Comparison of ENCODE assay signal across 19 cellular contexts in genomic region chr4:153218961-153219360, GRCh38. TPM values are rescaled to one million over a fixed set of nuclear protein-coding genes. Genes with fewer than 3 reads are reported as not detected.
DNase-seq lines count a peak whose midpoint lies in the region; ATAC-seq, FAIRE-seq and TF ChIP-seq lines count a peak whose summit lies in the region.
"Had no signal": no experiment of that assay in that cellular context is flagged by ENCODE, and none has a peak within 500 bp of the region (broad histone marks: within the 10 kb centered on the region; RNA-seq: fewer than 3 reads in every experiment).

No MANE protein-coding gene starts in this region.

- H3K4me1 Mint-ChIP-seq in Calu3 (ENCODE audit: low read depth, unreplicated experiment) = peaks cover 34% of the 10 kb centered on the region

- intact Hi-C loops in Calu3 (cut with micrococcal nuclease; ENCODE audit: unreplicated experiment) (no loop called here), heart left ventricle (cut with DNase I) (loop anchor here in 3 of 10 donors (10.0 kb wide), 2 partner anchors 64 to 356 kb away; no protein-coding TSS in a partner anchor)

- FAIRE-seq in colon (lab: Jason Lieb, UNC) = peak; percentile 83
- FAIRE-seq: A549, H1 had no signal

- DNase-seq in Calu3 = peak; percentile 18
- DNase-seq in NCI-H146 (lab: John Stamatoyannopoulos, UW) = peak; percentile 46
- no peak for DNase-seq in NCI-H1694 (lab: John Stamatoyannopoulos, UW)
- DNase-seq in heart left ventricle = no peak
- DNase-seq in HuH-7.5 (ENCODE audit: low spot score) = no peak
- DNase-seq in kidney glomerular epithelial cell (lab: John Stamatoyannopoulos, UW) = no peak
- DNase-seq: DND-41, GF-D8, HFFc6, NCI-H1092, NCI-H1930, NCI-H2171, NCI-H446 treated with DMSO at 0.1 percent for 48 hours, RPMI8226 had no signal

- no TSS peak for BruUV-seq in Calu3 (replicated peaks; lab: Mats Ljungman, UMichigan)

- 93 to 99% (median 96%) methylated on average over 3 of the region's 3 CpGs for WGBS in heart left ventricle, 4 donors

- peaks cover 20% of the 10 kb centered on the region for H3K36me3 Mint-ChIP-seq in Calu3 (ENCODE audit: insufficient read depth, unreplicated experiment)
- H3K36me3 Mint-ChIP-seq: CD14-positive monocyte had no signal

- no peak for TF ChIP-seq POLR2A in heart left ventricle (IDR thresholded peaks at IDR 0.05)

- peak overlapping the region; percentile 62 for H3K27ac Mint-ChIP-seq in Calu3 (ENCODE audit: unreplicated experiment)
- H3K27ac Mint-ChIP-seq: CD14-positive monocyte, HFFc6 had no signal

- H3K4me1 ChIP-seq in mucosa of rectum (ENCODE audit: control insufficient read depth in 2 of 2, insufficient read depth in 2 of 2, low read length in 2 of 2) (peaks cover 25 to 45% of the 10 kb centered on the region in 2 donors), heart left ventricle (peaks cover 0 to 18% (median 7%) of the 10 kb centered on the region in 12 donors)
- H3K4me1 ChIP-seq: A549 had no signal

- CTCF ChIA-PET in Calu3 (lab: Charles Lee) = no interaction called here

- H3K4me3 ChIP-seq in mucosa of rectum (ENCODE audit: low read length in 2 of 2) (no peak overlapping the region), heart left ventricle (no peak overlapping the region)
- H3K4me3 ChIP-seq: A549 had no signal

- H3K9me3 ChIP-seq in mucosa of rectum (ENCODE audit: control insufficient read depth in 2 of 2, low read length in 2 of 2) = no peaks in the 10 kb centered on the region
- no peaks in the 10 kb centered on the region for H3K9me3 ChIP-seq in heart left ventricle
- H3K9me3 ChIP-seq: A549 had no signal

- peak overlapping the region; percentile 41 for H3K4me3 Mint-ChIP-seq in Calu3 (ENCODE audit: low read depth, unreplicated experiment)
- H3K4me3 Mint-ChIP-seq: CD14-positive monocyte, HFFc6 had no signal

- H3K36me3 ChIP-seq in mucosa of rectum (ENCODE audit: control insufficient read depth in 2 of 2, insufficient read depth in 2 of 2, low read length in 2 of 2) (peaks cover 0 to 9% of the 10 kb centered on the region in 2 donors), heart left ventricle (no peaks in the 10 kb centered on the region)

- H3K27me3 ChIP-seq in mucosa of rectum (ENCODE audit: control insufficient read depth in 2 of 2, insufficient read depth in 2 of 2, low read length in 2 of 2) (no peaks in the 10 kb centered on the region), heart left ventricle (no peaks in the 10 kb centered on the region)

- H3K27ac ChIP-seq in mucosa of rectum (ENCODE audit: low read depth in 2 of 2, low read length in 2 of 2) (peak overlapping the region; percentile 89 to 95), heart left ventricle (no peak overlapping the region)
- H3K27ac ChIP-seq: A549 had no signal

- no peak for ATAC-seq in heart left ventricle
- ATAC-seq: A549 had no signal

- H3K9me3 Mint-ChIP-seq in Calu3 (ENCODE audit: low read depth, unreplicated experiment) = no peaks in the 10 kb centered on the region
- H3K9me3 Mint-ChIP-seq: HFFc6 had no signal

- H3K9ac ChIP-seq in mucosa of rectum (ENCODE audit: low read depth in 1 of 2, low read length in 2 of 2) = peak overlapping the region in 1 of 2 donors; percentile 63

- no peaks in the 10 kb centered on the region for H3K27me3 Mint-ChIP-seq in Calu3 (ENCODE audit: unreplicated experiment)

- no peak for TF ChIP-seq CTCF in Calu3 (IDR thresholded peaks at IDR 0.05; ENCODE audit: unreplicated experiment)
- no peak for TF ChIP-seq CTCF in heart left ventricle (IDR thresholded peaks at IDR 0.05)

RNA-seq across cellular contexts. Expression of gene TRIM2, which starts 14.7 kb away (rescaled TPM):
- 35.5 and 49.6 TPM in 2 replicates for total RNA-seq in Calu3 (2022)
- 10 to 100 TPM; 13.0 to 30.5 (median 19.0) TPM for total RNA-seq in heart left ventricle
- 1 to 10 TPM; 5.5 to 5.8 TPM for polyA plus RNA-seq in heart left ventricle

Comparison
In these comparisons a context has a peak if more than half of its experiments do, and no peak if none do; other contexts are left out.
1. DNase-seq: peak in Calu3 (single experiment) and NCI-H146 (single experiment); none in NCI-H1694 (single experiment), heart left ventricle (0 of 5), HuH-7.5 (single experiment) and kidney glomerular epithelial cell (single experiment).
2. H3K27ac ChIP-seq: peak in mucosa of rectum (2 of 2); none in heart left ventricle (0 of 12).